6 cellular contexts compared by ENCODE assay signal in genomic region chr17:36441792-36442191, GRCh38. TPM values are rescaled to one million over a fixed set of nuclear protein-coding genes. Genes with fewer than 3 reads are reported as not detected.
"Had no signal": no experiment of that assay in that cellular context is flagged by ENCODE, and none has a peak within 500 bp of the region (broad histone marks: within the 10 kb centered on the region; RNA-seq: fewer than 3 reads in every experiment).

No MANE protein-coding gene starts in this region.

RNA-seq across cellular contexts. Expression of gene TBC1D3H, which starts 53.6 kb away (rescaled TPM):
- total RNA-seq: GM23248, GM23338, H1, H4, H9, HFFc6 had no signal
- polyA plus RNA-seq: GM23248, GM23338, H1 had no signal
